ENCODE assay signal across 1 cellular context in the genomic region with DNA sequence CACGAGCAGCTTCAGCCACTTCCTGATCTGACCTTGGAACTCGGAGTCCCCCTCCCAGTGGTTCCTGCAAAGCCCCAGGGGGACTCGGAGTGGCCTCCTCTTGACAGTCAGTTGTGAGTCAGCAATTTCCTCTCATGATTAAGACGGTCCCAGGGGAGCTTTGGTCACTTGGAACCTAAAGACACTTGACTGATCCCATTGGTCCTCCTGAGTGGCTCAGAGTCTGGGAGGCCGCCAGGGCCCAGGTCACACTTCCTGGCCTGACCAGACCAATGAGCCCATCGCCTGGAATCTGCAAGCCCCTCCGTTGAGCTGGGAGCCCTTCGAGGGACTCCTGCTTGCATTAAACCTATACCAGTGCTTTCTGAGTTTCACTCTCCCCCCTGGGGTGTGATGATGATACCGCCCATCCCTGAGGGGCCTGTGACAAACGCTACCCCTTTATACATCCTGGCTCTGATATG.
TF ChIP-seq lines count a peak whose summit lies in the region.

No MANE protein-coding gene starts in this region.

TF ChIP-seq in HEK293, 187 proteins besides CTCF, POLR2A, EP300 and RAD21 (continued from another document):
- TF ChIP-seq SETDB1 (IDR thresholded peaks at IDR 0.05; ENCODE audit: insufficient read length, low read length) (no peak), ZBTB21 (tag by site-specific recombination; IDR thresholded peaks at IDR 0.05) (no peak), FEZF1 (tag by site-specific recombination; IDR thresholded peaks at IDR 0.05) (0 out of 2 replicates have a peak, but pooled peaks have one; percentile 11)
